ENCODE assay signal across 8 cellular contexts in the genomic region with DNA sequence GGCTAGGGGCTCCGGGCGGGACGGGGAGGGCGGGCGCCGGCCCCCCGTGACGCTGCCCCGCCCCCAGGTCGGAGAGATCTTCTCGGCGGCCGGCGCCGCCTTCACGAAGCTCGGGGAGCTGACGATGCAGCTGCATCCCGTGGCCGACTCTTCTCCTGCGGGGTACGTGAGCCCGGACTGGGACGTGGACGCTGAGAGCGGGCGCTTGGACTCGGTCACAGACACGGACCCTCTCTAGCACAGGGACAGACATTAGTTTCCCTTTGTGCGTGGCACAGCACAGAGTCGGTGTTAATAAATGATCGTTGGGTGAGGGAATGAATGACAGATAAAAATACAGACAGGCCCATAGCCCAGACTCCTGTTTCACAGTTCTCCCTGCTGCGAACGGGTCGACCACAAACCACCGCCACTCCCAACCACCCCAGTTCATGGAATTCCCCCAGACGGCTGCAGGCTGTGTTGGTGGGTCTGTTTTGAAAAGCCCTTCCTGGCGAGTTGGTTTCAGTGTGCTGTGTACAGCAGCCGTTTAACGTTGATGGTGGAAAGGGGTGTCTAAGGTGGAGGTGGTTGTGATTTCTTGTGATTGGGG. TPM values are rescaled to one million over a fixed set of nuclear protein-coding genes. Genes with fewer than 3 reads are reported as not detected.
DNase-seq lines count a peak whose midpoint lies in the region; ATAC-seq and TF ChIP-seq lines count a peak whose summit lies in the region.

No MANE protein-coding gene starts in this region.

- no peaks in the 10 kb centered on the region for H3K27me3 ChIP-seq in mucosa of stomach (ENCODE audit: control insufficient read depth, insufficient read depth, low read length)

- H3K36me3 ChIP-seq in mucosa of stomach (ENCODE audit: control insufficient read depth, insufficient read depth, low read length) = no peaks in the 10 kb centered on the region

- no peak for TF ChIP-seq CTCF in choroid plexus epithelial cell (conservative IDR thresholded peaks at IDR 0.05; ENCODE audit: low read depth, low read length)

- DNase-seq in A172 (ENCODE audit: low spot score) (peak; percentile 71), choroid plexus epithelial cell (ENCODE audit: low read depth) (peak; percentile 91), NCI-H774 (lab: John Stamatoyannopoulos, UW) (no peak)
- DNase-seq in stimulated activated naive CD4-positive, alpha-beta T cell (lab: John Stamatoyannopoulos, UW) = peak in 5 of 6 experiments; percentile 75 to 85 (median 80)

- H3K9me3 ChIP-seq in mucosa of stomach (ENCODE audit: control insufficient read depth, low read length) = no peaks in the 10 kb centered on the region

- H3K9ac ChIP-seq in mucosa of stomach (ENCODE audit: low read length) = peak overlapping the region; percentile 92

- peaks cover 23% of the 10 kb centered on the region for H3K4me1 ChIP-seq in mucosa of stomach (ENCODE audit: control insufficient read depth, insufficient read depth, low read length)

- H3K4me3 ChIP-seq in choroid plexus epithelial cell (ENCODE audit: low read depth, low read length) = peak overlapping the region; percentile 99
- H3K4me3 ChIP-seq in mucosa of stomach (ENCODE audit: low read length) = no peak overlapping the region

- ATAC-seq in GM19043 (IDR thresholded peaks at IDR 0.05; ENCODE audit: low read depth, unreplicated experiment) (peak; percentile 17), HG03442 (IDR thresholded peaks at IDR 0.05; ENCODE audit: unreplicated experiment) (peak; percentile 8)
- peak; percentile 11 to 16 for ATAC-seq in activated CD4-positive, CD25-positive, alpha-beta regulatory T cell treated with anti-CD3 and anti-CD28 coated beads, Interleukin-2, amount 50 U/mL, for 24 hours

RNA-seq across cellular contexts. Expression of a gene that starts 2.7 kb away (rescaled TPM):
- 220 and 249 TPM in 2 replicates for total RNA-seq in A172 (2014; rRNA removed; shearing (Covaris generic))

RNA-seq across cellular contexts. Expression of a gene that starts 7.8 kb away (rescaled TPM):
- total RNA-seq in A172 (2014; rRNA removed; shearing (Covaris generic)) = 0.07 TPM in 1 of 2 replicates, not detected in the other

RNA-seq across cellular contexts. Expression of a gene that starts 19.2 kb away (rescaled TPM):
- total RNA-seq in A172 (2014; rRNA removed; shearing (Covaris generic)) = not detected in 2 replicates

RNA-seq across cellular contexts. Expression of a gene that starts 20.7 kb away (rescaled TPM):
- total RNA-seq in A172 (2014; rRNA removed; shearing (Covaris generic)) = 0.74 and 1.9 TPM in 2 replicates

RNA-seq across cellular contexts. Expression of a gene that starts 28.8 kb away (rescaled TPM):
- not detected in 2 replicates for total RNA-seq in A172 (2014; rRNA removed; shearing (Covaris generic))
